1 cellular context compared by ENCODE assay signal in the genomic region with DNA sequence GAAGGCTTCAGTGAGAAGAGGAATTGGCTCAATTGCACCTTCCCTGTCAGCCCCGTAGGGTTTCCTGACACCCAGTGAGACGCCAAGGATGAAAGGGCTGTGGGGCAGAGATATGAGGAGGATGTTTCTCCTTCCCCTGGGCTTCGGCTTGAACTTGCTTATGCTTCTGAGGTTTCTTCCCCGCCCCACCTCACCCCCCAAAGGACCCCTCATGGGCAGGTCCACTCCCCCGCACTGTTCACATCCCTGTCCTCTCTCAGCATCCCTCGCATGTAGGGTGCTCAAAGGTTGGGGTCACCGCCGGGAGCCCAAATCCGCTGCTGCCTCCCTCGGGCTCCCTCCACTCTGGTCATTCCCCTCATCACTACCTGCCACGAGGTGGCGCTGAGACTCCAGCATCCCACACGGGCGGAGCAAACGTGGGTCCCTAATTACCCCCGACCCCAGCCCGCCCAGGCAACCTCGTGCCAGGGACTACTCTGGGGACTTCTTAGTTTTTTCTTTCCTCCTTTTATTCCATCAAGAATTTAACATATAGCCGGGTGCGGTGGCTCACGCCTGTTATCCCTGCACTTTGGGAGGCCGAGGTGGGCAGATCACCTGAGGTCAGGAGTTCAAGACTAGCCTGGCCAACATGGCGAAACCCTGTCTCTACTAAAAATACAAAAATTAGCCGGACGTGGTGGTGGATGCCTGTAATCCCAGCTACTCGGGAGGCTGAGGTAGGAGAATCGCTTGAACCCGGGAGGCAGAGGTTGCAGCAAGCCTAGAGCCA.
TF ChIP-seq lines count a peak whose summit lies in the region.

No MANE protein-coding gene starts in this region.

TF ChIP-seq in HepG2, 621 proteins besides CTCF, POLR2A, EP300 and RAD21 (continued from another document):
- TF ChIP-seq, protein P1, sequence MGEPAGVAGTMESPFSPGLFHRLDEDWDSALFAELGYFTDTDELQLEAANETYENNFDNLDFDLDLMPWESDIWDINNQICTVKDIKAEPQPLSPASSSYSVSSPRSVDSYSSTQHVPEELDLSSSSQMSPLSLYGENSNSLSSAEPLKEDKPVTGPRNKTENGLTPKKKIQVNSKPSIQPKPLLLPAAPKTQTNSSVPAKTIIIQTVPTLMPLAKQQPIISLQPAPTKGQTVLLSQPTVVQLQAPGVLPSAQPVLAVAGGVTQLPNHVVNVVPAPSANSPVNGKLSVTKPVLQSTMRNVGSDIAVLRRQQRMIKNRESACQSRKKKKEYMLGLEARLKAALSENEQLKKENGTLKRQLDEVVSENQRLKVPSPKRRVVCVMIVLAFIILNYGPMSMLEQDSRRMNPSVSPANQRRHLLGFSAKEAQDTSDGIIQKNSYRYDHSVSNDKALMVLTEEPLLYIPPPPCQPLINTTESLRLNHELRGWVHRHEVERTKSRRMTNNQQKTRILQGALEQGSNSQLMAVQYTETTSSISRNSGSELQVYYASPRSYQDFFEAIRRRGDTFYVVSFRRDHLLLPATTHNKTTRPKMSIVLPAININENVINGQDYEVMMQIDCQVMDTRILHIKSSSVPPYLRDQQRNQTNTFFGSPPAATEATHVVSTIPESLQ (CRISPR knock-in tag; conservative IDR thresholded peaks at IDR 0.05), result no peak
- TF ChIP-seq, protein P2, sequence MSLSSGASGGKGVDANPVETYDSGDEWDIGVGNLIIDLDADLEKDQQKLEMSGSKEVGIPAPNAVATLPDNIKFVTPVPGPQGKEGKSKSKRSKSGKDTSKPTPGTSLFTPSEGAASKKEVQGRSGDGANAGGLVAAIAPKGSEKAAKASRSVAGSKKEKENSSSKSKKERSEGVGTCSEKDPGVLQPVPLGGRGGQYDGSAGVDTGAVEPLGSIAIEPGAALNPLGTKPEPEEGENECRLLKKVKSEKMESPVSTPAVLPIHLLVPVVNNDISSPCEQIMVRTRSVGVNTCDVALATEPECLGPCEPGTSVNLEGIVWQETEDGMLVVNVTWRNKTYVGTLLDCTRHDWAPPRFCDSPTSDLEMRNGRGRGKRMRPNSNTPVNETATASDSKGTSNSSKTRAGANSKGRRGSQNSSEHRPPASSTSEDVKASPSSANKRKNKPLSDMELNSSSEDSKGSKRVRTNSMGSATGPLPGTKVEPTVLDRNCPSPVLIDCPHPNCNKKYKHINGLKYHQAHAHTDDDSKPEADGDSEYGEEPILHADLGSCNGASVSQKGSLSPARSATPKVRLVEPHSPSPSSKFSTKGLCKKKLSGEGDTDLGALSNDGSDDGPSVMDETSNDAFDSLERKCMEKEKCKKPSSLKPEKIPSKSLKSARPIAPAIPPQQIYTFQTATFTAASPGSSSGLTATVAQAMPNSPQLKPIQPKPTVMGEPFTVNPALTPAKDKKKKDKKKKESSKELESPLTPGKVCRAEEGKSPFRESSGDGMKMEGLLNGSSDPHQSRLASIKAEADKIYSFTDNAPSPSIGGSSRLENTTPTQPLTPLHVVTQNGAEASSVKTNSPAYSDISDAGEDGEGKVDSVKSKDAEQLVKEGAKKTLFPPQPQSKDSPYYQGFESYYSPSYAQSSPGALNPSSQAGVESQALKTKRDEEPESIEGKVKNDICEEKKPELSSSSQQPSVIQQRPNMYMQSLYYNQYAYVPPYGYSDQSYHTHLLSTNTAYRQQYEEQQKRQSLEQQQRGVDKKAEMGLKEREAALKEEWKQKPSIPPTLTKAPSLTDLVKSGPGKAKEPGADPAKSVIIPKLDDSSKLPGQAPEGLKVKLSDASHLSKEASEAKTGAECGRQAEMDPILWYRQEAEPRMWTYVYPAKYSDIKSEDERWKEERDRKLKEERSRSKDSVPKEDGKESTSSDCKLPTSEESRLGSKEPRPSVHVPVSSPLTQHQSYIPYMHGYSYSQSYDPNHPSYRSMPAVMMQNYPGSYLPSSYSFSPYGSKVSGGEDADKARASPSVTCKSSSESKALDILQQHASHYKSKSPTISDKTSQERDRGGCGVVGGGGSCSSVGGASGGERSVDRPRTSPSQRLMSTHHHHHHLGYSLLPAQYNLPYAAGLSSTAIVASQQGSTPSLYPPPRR (CRISPR knock-in tag; IDR thresholded peaks at IDR 0.05; ENCODE audit: borderline replicate concordance), result no peak
- TF ChIP-seq ZC3H13 (CRISPR knock-in tag; IDR thresholded peaks at IDR 0.05), result no peak
- no peak for TF ChIP-seq LCORL (IDR thresholded peaks at IDR 0.05)
- 0 out of 2 replicates have a peak, but pooled peaks have one; percentile 24 for TF ChIP-seq LCORL (CRISPR knock-in tag; IDR thresholded peaks at IDR 0.05)
- TF ChIP-seq SATB2 (CRISPR knock-in tag; IDR thresholded peaks at IDR 0.05), result no peak
- TF ChIP-seq, protein P3, sequence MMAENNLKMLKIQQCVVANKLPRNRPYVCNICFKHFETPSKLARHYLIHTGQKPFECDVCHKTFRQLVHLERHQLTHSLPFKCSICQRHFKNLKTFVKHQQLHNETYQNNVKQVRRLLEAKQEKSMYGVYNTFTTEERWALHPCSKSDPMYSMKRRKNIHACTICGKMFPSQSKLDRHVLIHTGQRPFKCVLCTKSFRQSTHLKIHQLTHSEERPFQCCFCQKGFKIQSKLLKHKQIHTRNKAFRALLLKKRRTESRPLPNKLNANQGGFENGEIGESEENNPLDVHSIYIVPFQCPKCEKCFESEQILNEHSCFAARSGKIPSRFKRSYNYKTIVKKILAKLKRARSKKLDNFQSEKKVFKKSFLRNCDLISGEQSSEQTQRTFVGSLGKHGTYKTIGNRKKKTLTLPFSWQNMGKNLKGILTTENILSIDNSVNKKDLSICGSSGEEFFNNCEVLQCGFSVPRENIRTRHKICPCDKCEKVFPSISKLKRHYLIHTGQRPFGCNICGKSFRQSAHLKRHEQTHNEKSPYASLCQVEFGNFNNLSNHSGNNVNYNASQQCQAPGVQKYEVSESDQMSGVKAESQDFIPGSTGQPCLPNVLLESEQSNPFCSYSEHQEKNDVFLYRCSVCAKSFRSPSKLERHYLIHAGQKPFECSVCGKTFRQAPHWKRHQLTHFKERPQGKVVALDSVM (CRISPR knock-in tag; IDR thresholded peaks at IDR 0.05), result no peak
- no peak for TF ChIP-seq ZSCAN21 (CRISPR knock-in tag; IDR thresholded peaks at IDR 0.05; ENCODE audit: borderline replicate concordance)
